In the genomic region with DNA sequence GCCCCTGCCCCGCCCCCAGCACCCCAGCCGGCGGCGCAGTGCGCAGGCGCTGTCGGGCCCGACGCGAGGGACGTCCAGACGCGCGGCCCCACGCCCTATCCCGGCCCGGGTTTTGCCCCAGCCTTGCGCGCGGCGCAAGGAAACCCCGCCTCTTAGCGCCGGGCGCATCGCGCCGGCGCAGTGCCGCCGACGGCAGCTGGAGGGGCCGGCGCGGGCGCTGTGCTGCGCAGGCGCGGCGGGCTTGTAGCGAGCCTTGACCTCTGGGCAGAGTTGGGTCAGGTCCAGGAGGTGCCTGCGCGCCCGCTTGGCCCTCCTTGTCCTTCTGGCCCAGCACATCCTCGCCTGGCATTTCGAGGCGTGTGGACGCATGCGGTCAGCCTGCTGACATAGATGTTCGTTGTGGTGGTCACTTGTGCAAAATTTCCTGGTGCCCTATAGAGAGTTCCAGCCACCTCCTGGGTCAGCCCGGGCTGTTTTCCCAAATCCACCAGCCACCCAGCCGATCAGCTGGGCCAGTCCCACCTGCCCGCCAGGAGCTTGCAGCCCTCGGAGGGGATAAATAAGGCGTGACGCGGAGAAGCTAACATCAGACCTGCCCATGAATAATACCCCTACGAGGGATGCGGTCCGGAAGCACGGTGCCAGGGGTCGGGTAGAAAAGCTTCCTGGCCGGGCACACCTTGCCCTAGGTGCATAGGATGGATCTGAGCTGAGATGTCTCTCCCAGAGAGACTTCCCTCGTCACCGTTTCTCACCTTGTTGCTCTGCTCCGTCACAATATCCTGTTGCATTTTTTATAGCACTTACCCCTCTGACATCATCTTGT, we compare ENCODE assay signal across 8 cellular contexts. TPM values are rescaled to one million over a fixed set of nuclear protein-coding genes. Genes with fewer than 3 reads are reported as not detected.
DNase-seq lines count a peak whose midpoint lies in the region; ATAC-seq and TF ChIP-seq lines count a peak whose summit lies in the region.

No MANE protein-coding gene starts in this region.

- TF ChIP-seq POLR2A in lower leg skin (IDR thresholded peaks at IDR 0.05) = no peak

- WGBS in lower leg skin, 2 donors = 18 to 24% methylated on average over 29 to 48 of the region's 66 CpGs

- DNase-seq in C1 segment of cervical spinal cord (lab: John Stamatoyannopoulos, UW) (peak; percentile 21 to 96 (median 84)), NCI-H69 (lab: John Stamatoyannopoulos, UW) (peak; percentile 93), dermis blood vessel endothelial cell (peak; percentile 96), lower leg skin (ENCODE audit: low spot score in 2 of 2) (peak; percentile 85 to 98)
- DNase-seq in activated CD4-positive, alpha-beta T cell treated with anti-CD3 and anti-CD28 coated beads, Interleukin-2, amount 50 U/mL, for 24 hours (ENCODE audit: low read depth in 1 of 2, low spot score in 1 of 2) = peak; percentile 89 to 90
- peak; percentile 94 for DNase-seq in stimulated activated CD4-positive, alpha-beta T cell treated with anti-CD3 and anti-CD28 coated beads, Interleukin-4, amount 100 ng/mL, for 24 hours

- TF ChIP-seq CTCF in lower leg skin (IDR thresholded peaks at IDR 0.05) = no peak

- ATAC-seq in GM19351 (IDR thresholded peaks at IDR 0.05; ENCODE audit: unreplicated experiment) (peak; percentile 90), HG03469 (IDR thresholded peaks at IDR 0.05; ENCODE audit: unreplicated experiment) (peak; percentile 89)

- peak overlapping the region; percentile 70 for H3K4me3 ChIP-seq in lower leg skin (ENCODE audit: low read depth, poor library complexity, severe bottlenecking)

- intact Hi-C loops in lower leg skin (cut with DNase I; ENCODE audit: low total_unique reads) = no loop called here

RNA-seq across cellular contexts. Expression of a gene that starts 0.4 kb away (rescaled TPM):
- total RNA-seq in dermis blood vessel endothelial cell = 75.9 and 93.8 TPM in 2 replicates
- total RNA-seq in lower leg skin = 10 to 100 TPM; 38.3 to 50.8 (median 49.1) TPM

RNA-seq across cellular contexts. Expression of a gene that starts 10.9 kb away (rescaled TPM):
- total RNA-seq in dermis blood vessel endothelial cell (41.8 and 42.7 TPM in 2 replicates), lower leg skin (10 to 100 TPM in 3 of 4 donors, 1 to 10 TPM in 1; 9.9 to 21.1 (median 15.2) TPM)

RNA-seq across cellular contexts. Expression of a gene that starts 23.8 kb away (rescaled TPM):
- total RNA-seq in dermis blood vessel endothelial cell = not detected in 2 replicates
- total RNA-seq in lower leg skin = under 1 TPM in 1 of 4 donors, not detected in 3; 0.04 TPM

RNA-seq across cellular contexts. Expression of a gene that starts 36.0 kb away (rescaled TPM):
- total RNA-seq in dermis blood vessel endothelial cell = 250 and 566 TPM in 2 replicates
- 10 to 100 TPM; 30.1 to 64.1 (median 40.0) TPM for total RNA-seq in lower leg skin

Comparison
In these comparisons a context has a peak if more than half of its experiments do, and no peak if none do; other contexts are left out.
1. Peak in every context shown above with its lines: DNase-seq, ATAC-seq and H3K4me3 ChIP-seq.